ENCODE assay signal across 1 cellular context in the genomic region with DNA sequence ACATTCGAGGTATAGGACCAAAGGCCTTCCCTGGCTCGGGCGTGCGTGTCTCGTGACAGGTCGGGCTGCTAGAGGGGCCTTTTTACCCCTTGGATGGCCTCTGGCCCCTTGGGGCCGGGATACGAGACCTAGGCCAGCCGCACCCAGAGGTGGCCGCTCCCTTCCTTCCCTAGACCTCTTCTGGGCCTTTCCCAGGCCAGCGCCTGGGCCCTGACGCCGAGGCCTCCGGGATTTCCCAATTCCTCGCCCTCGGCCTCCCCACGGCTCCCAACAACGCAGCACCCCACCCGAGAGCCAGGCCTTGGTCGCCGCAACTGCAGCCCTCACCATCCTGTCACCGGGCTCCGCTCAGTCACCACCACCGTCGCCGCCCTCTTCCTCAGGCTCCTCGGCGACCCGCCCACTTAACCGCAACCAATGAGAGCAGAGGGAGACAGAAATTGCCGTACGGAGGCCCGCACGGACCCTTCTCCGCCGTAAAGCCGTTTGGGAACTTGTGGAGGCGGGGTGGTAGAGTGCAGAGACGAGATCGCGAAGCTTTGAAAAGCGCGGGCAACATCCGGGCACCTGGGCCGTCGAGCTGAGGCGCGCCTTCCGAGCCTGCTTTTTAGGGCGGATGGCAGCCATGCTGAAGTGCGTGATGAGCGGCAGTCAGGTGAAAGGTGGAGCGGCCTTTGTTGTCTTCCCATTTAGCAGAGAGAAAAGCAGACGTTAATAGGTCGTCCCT.
TF ChIP-seq lines count a peak whose summit lies in the region.

A gene (plus strand): TSS at position 610 of the 727 bp plus-strand sequence. CDS start 7 bp downstream, at position 617.
A gene (minus strand): TSS at position 390 of the 727 bp plus-strand sequence. CDS start 60 bp downstream, at position 330.

TF ChIP-seq in K562, 482 proteins besides CTCF, POLR2A, EP300 and RAD21 (continued from another document and continues in another):
- TF ChIP-seq, protein P1, sequence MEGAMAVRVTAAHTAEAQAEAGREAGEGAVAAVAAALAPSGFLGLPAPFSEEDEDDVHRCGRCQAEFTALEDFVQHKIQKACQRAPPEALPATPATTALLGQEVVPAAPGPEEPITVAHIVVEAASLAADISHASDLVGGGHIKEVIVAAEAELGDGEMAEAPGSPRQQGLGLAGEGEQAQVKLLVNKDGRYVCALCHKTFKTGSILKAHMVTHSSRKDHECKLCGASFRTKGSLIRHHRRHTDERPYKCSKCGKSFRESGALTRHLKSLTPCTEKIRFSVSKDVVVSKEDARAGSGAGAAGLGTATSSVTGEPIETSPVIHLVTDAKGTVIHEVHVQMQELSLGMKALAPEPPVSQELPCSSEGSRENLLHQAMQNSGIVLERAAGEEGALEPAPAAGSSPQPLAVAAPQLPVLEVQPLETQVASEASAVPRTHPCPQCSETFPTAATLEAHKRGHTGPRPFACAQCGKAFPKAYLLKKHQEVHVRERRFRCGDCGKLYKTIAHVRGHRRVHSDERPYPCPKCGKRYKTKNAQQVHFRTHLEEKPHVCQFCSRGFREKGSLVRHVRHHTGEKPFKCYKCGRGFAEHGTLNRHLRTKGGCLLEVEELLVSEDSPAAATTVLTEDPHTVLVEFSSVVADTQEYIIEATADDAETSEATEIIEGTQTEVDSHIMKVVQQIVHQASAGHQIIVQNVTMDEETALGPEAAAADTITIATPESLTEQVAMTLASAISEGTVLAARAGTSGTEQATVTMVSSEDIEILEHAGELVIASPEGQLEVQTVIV (CRISPR knock-in tag; IDR thresholded peaks at IDR 0.05; ENCODE audit: borderline replicate concordance) = peak; percentile 69; the same call in 1 of the 2 replicates
- TF ChIP-seq DDX20 (tag; IDR thresholded peaks at IDR 0.05; ENCODE audit: low read depth) = peak; percentile 78
- no peak for TF ChIP-seq BCL6 (CRISPR knock-in tag; IDR thresholded peaks at IDR 0.05)
- TF ChIP-seq ZBTB7A (IDR thresholded peaks at IDR 0.05; ENCODE audit: borderline replicate concordance, control insufficient read depth, low read depth, low read length) = 0 out of 2 replicates have a peak, but pooled peaks have one; percentile 25
- TF ChIP-seq KLF13 (tag; IDR thresholded peaks at IDR 0.05; ENCODE audit: borderline replicate concordance, low read depth) = peak; percentile 89
- no peak for TF ChIP-seq ZNF77 (CRISPR knock-in tag; IDR thresholded peaks at IDR 0.05)
- TF ChIP-seq MAFF (IDR thresholded peaks at IDR 0.05; ENCODE audit: low read length) = no peak
- TF ChIP-seq ETV5 (CRISPR knock-in tag; IDR thresholded peaks at IDR 0.05; ENCODE audit: low read depth) = peak; percentile 93
- TF ChIP-seq ZNF408 (CRISPR knock-in tag; IDR thresholded peaks at IDR 0.05; ENCODE audit: low read depth) = no peak
- TF ChIP-seq HDAC1 (IDR thresholded peaks at IDR 0.05) = peak in 1 of 2 experiments; percentile 68; a peak in 2 of 4 replicates
- peak; percentile 6 for TF ChIP-seq CCNT2 (IDR thresholded peaks at IDR 0.05; ENCODE audit: borderline replicate concordance, extremely low read depth, insufficient read length, low read depth, low read length)
- TF ChIP-seq, protein P2, sequence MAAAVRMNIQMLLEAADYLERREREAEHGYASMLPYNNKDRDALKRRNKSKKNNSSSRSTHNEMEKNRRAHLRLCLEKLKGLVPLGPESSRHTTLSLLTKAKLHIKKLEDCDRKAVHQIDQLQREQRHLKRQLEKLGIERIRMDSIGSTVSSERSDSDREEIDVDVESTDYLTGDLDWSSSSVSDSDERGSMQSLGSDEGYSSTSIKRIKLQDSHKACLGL (CRISPR knock-in tag; IDR thresholded peaks at IDR 0.05; ENCODE audit: borderline replicate concordance, poor library complexity, severe bottlenecking) = no peak
- peak; percentile 91 for TF ChIP-seq NEUROD1 (IDR thresholded peaks at IDR 0.05; ENCODE audit: borderline replicate concordance, low read depth, low read length, partially characterized antibody)
- peak; percentile 87 for TF ChIP-seq SMAD3 (CRISPR knock-in tag; conservative IDR thresholded peaks at IDR 0.05)
- no peak for TF ChIP-seq CSDE1 (IDR thresholded peaks at IDR 0.05)
- TF ChIP-seq MEIS2 (IDR thresholded peaks at IDR 0.05; ENCODE audit: partially characterized antibody) = peak; percentile 49
- TF ChIP-seq FOXJ2 (tag; IDR thresholded peaks at IDR 0.05) = no peak
- TF ChIP-seq RBFOX2 (IDR thresholded peaks at IDR 0.05; ENCODE audit: low read depth, low read length) = peak; percentile 100
- peak; percentile 98 for TF ChIP-seq DMBX1 (CRISPR knock-in tag; IDR thresholded peaks at IDR 0.05; ENCODE audit: borderline replicate concordance)
- TF ChIP-seq EWSR1 (IDR thresholded peaks at IDR 0.05; ENCODE audit: borderline replicate concordance, low read depth, partially characterized antibody) = no peak
- TF ChIP-seq, protein P3, sequence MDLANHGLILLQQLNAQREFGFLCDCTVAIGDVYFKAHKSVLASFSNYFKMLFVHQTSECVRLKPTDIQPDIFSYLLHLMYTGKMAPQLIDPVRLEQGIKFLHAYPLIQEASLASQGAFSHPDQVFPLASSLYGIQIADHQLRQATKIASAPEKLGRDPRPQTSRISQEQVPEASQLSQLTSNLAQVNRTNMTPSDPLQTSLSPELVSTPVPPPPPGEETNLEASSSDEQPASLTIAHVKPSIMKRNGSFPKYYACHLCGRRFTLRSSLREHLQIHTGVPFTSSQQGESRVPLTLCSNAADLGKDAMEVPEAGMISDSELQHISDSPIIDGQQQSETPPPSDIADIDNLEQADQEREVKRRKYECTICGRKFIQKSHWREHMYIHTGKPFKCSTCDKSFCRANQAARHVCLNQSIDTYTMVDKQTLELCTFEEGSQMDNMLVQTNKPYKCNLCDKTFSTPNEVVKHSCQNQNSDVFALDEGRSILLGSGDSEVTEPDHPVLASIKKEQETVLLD (IDR thresholded peaks at IDR 0.05) = 0 out of 2 replicates have a peak, but pooled peaks have one; percentile 56
- TF ChIP-seq BRCA1 (IDR thresholded peaks at IDR 0.05) = no peak
- 0 out of 2 replicates have a peak, but pooled peaks have one; percentile 55 for TF ChIP-seq BRCA1 (CRISPR knock-in tag; IDR thresholded peaks at IDR 0.05)
- TF ChIP-seq, protein P4, sequence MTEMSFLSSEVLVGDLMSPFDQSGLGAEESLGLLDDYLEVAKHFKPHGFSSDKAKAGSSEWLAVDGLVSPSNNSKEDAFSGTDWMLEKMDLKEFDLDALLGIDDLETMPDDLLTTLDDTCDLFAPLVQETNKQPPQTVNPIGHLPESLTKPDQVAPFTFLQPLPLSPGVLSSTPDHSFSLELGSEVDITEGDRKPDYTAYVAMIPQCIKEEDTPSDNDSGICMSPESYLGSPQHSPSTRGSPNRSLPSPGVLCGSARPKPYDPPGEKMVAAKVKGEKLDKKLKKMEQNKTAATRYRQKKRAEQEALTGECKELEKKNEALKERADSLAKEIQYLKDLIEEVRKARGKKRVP (CRISPR knock-in tag; IDR thresholded peaks at IDR 0.05) = peak; percentile 80
- peak; percentile 56 for TF ChIP-seq GABPA (tag; conservative IDR thresholded peaks at IDR 0.05; ENCODE audit: low read depth)
- peak; percentile 95 for TF ChIP-seq KDM5B (IDR thresholded peaks at IDR 0.05; ENCODE audit: insufficient replicate concordance, low read depth, low read length)
- TF ChIP-seq ZFPM2 (CRISPR knock-in tag; IDR thresholded peaks at IDR 0.05) = no peak
- peak; percentile 92 for TF ChIP-seq ZNF668 (CRISPR knock-in tag; IDR thresholded peaks at IDR 0.05)
- TF ChIP-seq ESRRA (IDR thresholded peaks at IDR 0.05; ENCODE audit: borderline replicate concordance, low read depth) = peak; percentile 97
- TF ChIP-seq SMAD1 (IDR thresholded peaks at IDR 0.05; ENCODE audit: low read depth, low read length, partially characterized antibody) = peak; percentile 18
- TF ChIP-seq TOE1 (IDR thresholded peaks at IDR 0.05; ENCODE audit: borderline replicate concordance) = peak; percentile 82; the same call in 1 of the 2 replicates
- TF ChIP-seq TOE1 (CRISPR knock-in tag; IDR thresholded peaks at IDR 0.05; ENCODE audit: borderline replicate concordance, low read depth) = peak; percentile 97
- TF ChIP-seq FOXM1 (IDR thresholded peaks at IDR 0.05; ENCODE audit: low read depth) = peak; percentile 83
- TF ChIP-seq FOXM1 (CRISPR knock-in tag; IDR thresholded peaks at IDR 0.05; ENCODE audit: low read depth) = peak; percentile 97
- TF ChIP-seq MTA3 (IDR thresholded peaks at IDR 0.05; ENCODE audit: borderline replicate concordance) = peak; percentile 99
- TF ChIP-seq, protein P5, sequence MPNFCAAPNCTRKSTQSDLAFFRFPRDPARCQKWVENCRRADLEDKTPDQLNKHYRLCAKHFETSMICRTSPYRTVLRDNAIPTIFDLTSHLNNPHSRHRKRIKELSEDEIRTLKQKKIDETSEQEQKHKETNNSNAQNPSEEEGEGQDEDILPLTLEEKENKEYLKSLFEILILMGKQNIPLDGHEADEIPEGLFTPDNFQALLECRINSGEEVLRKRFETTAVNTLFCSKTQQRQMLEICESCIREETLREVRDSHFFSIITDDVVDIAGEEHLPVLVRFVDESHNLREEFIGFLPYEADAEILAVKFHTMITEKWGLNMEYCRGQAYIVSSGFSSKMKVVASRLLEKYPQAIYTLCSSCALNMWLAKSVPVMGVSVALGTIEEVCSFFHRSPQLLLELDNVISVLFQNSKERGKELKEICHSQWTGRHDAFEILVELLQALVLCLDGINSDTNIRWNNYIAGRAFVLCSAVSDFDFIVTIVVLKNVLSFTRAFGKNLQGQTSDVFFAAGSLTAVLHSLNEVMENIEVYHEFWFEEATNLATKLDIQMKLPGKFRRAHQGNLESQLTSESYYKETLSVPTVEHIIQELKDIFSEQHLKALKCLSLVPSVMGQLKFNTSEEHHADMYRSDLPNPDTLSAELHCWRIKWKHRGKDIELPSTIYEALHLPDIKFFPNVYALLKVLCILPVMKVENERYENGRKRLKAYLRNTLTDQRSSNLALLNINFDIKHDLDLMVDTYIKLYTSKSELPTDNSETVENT (CRISPR knock-in tag; IDR thresholded peaks at IDR 0.05) = peak; percentile 80
- TF ChIP-seq, protein P6, sequence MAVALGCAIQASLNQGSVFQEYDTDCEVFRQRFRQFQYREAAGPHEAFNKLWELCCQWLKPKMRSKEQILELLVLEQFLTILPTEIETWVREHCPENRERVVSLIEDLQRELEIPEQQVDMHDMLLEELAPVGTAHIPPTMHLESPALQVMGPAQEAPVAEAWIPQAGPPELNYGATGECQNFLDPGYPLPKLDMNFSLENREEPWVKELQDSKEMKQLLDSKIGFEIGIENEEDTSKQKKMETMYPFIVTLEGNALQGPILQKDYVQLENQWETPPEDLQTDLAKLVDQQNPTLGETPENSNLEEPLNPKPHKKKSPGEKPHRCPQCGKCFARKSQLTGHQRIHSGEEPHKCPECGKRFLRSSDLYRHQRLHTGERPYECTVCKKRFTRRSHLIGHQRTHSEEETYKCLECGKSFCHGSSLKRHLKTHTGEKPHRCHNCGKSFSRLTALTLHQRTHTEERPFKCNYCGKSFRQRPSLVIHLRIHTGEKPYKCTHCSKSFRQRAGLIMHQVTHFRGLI (CRISPR knock-in tag; IDR thresholded peaks at IDR 0.05) = peak; percentile 78
- TF ChIP-seq RFX7 (CRISPR knock-in tag; IDR thresholded peaks at IDR 0.05) = peak; percentile 74; the same call in 1 of the 2 replicates
- TF ChIP-seq HDAC2 (IDR thresholded peaks at IDR 0.05) = peak; percentile 71; the same call in 1 of the 2 replicates
- TF ChIP-seq, protein P7, sequence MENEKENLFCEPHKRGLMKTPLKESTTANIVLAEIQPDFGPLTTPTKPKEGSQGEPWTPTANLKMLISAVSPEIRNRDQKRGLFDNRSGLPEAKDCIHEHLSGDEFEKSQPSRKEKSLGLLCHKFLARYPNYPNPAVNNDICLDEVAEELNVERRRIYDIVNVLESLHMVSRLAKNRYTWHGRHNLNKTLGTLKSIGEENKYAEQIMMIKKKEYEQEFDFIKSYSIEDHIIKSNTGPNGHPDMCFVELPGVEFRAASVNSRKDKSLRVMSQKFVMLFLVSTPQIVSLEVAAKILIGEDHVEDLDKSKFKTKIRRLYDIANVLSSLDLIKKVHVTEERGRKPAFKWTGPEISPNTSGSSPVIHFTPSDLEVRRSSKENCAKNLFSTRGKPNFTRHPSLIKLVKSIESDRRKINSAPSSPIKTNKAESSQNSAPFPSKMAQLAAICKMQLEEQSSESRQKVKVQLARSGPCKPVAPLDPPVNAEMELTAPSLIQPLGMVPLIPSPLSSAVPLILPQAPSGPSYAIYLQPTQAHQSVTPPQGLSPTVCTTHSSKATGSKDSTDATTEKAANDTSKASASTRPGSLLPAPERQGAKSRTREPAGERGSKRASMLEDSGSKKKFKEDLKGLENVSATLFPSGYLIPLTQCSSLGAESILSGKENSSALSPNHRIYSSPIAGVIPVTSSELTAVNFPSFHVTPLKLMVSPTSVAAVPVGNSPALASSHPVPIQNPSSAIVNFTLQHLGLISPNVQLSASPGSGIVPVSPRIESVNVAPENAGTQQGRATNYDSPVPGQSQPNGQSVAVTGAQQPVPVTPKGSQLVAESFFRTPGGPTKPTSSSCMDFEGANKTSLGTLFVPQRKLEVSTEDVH (IDR thresholded peaks at IDR 0.05; ENCODE audit: low read depth, partially characterized antibody) = peak; percentile 86
- peak; percentile 80 for TF ChIP-seq EGR1 (conservative IDR thresholded peaks at IDR 0.05)
- no peak for TF ChIP-seq RBM14 (IDR thresholded peaks at IDR 0.05; ENCODE audit: borderline replicate concordance, insufficient read depth, low read depth, low read length)
- TF ChIP-seq NR3C1 (CRISPR knock-in tag; IDR thresholded peaks at IDR 0.05) = no peak
